ENCODE assay signal across 16 cellular contexts in genomic region chr17:80087346-80088265, GRCh38. TPM values are rescaled to one million over a fixed set of nuclear protein-coding genes. Genes with fewer than 3 reads are reported as not detected.
DNase-seq lines count a peak whose midpoint lies in the region; ATAC-seq and TF ChIP-seq lines count a peak whose summit lies in the region.
"Had no signal": no experiment of that assay in that cellular context is flagged by ENCODE, and none has a peak within 500 bp of the region (broad histone marks: within the 10 kb centered on the region; RNA-seq: fewer than 3 reads in every experiment).

No MANE protein-coding gene starts in this region.

- H2BK15ac ChIP-seq in neuronal stem cell (ENCODE audit: low read length), result no peak overlapping the region

- peak overlapping the region; percentile 47 for H3K27ac Mint-ChIP-seq in dendritic cell treated with granulocyte-macrophage colony-stimulating factor and Interleukin-4, amounts not matched to agents 40 ng/mL and 50 ng/mL, for 4 days
- H3K27ac Mint-ChIP-seq: B cell; CD8-positive, alpha-beta T cell had no signal

- H3K79me1 ChIP-seq in neuronal stem cell (ENCODE audit: low read depth, low read length), result no peaks in the 10 kb centered on the region

- H2BK5ac ChIP-seq in neuronal stem cell (ENCODE audit: low read length), result no peak overlapping the region

- DNase-seq in Right ventricle myocardium superior (peak; percentile 32), right atrium auricular region (ENCODE audit: low spot score) (no peak), neuronal stem cell (ENCODE audit: low spot score) (no peak), substantia nigra (lab: John Stamatoyannopoulos, UW) (no peak)
- DNase-seq: Calu3; CD8-positive, alpha-beta T cell; DMS79 treated with DMSO at 0.1 percent for 48 hours; GF-D8; GOT3; H7 had no signal

- no peak overlapping the region for H3K9ac ChIP-seq in neuronal stem cell (ENCODE audit: low read depth, low read length, poor library complexity)
- H3K9ac ChIP-seq: BLaER1 treated with 17β-estradiol and CSF1 and Interleukin-3, amounts not matched to agents 10 nM and 100 nM had no signal

- no peak overlapping the region for H3K4me2 ChIP-seq in neuronal stem cell (ENCODE audit: insufficient read depth, low read length, poor library complexity, severe bottlenecking)
- H3K4me2 ChIP-seq: BLaER1 treated with 17β-estradiol and CSF1 and Interleukin-3, amounts not matched to agents 10 nM and 100 nM had no signal

- intact Hi-C loops in Right ventricle myocardium superior (cut with DNase I), result no loop called here
- intact Hi-C loops in dendritic cell treated with granulocyte-macrophage colony-stimulating factor and Interleukin-4, amounts not matched to agents 40 ng/mL and 50 ng/mL, for 4 days (cut with micrococcal nuclease), result loop anchor here (10.0 kb wide), 1 partner anchor 167 kb away; no protein-coding TSS in a partner anchor

- H4K91ac ChIP-seq in neuronal stem cell (ENCODE audit: low read depth, low read length, poor library complexity), result no peak overlapping the region

- H2BK120ac ChIP-seq in neuronal stem cell (ENCODE audit: low read depth, low read length), result no peak overlapping the region

- no peak overlapping the region for H2BK12ac ChIP-seq in neuronal stem cell (ENCODE audit: low read length)

- no peak overlapping the region for H2AFZ ChIP-seq in neuronal stem cell (ENCODE audit: low read length)

- WGBS in neuronal stem cell (ENCODE audit: extremely low coverage in 2 of 2, insufficient read length in 2 of 2, insufficient replicate concordance in 1 of 2), 2 donors, result no CpG with 5 or more reads among the region's 34 CpGs

- no peak overlapping the region for H3K27ac ChIP-seq in right atrium auricular region
- H3K27ac ChIP-seq in HEK293 (ENCODE audit: extremely low read depth, low read depth, low read length), result no peak overlapping the region
- H3K27ac ChIP-seq in neuronal stem cell (replicated peaks; ENCODE audit: low read length), result no peak overlapping the region
- H3K27ac ChIP-seq in substantia nigra (ENCODE audit: low read depth, low read length, poor library complexity, severe bottlenecking), result no peak overlapping the region
- H3K27ac ChIP-seq: BLaER1 treated with 17β-estradiol and CSF1 and Interleukin-3, amounts not matched to agents 10 nM and 100 nM had no signal

- no peak overlapping the region for H3K14ac ChIP-seq in neuronal stem cell (ENCODE audit: low read length)

- H3K27me3 Mint-ChIP-seq in dendritic cell treated with granulocyte-macrophage colony-stimulating factor and Interleukin-4, amounts not matched to agents 40 ng/mL and 50 ng/mL, for 4 days, result peaks cover 19% of the 10 kb centered on the region

- no peak overlapping the region for H3K4me3 ChIP-seq in right atrium auricular region
- H3K4me3 ChIP-seq in HEK293 (ENCODE audit: low read depth, low read length), result no peak overlapping the region
- H3K4me3 ChIP-seq in neuronal stem cell (ENCODE audit: low read length in 2 of 2), result no peak overlapping the region
- H3K4me3 ChIP-seq: BLaER1 treated with 17β-estradiol and CSF1 and Interleukin-3, amounts not matched to agents 10 nM and 100 nM had no signal

- H3K4me1 Mint-ChIP-seq in dendritic cell treated with granulocyte-macrophage colony-stimulating factor and Interleukin-4, amounts not matched to agents 40 ng/mL and 50 ng/mL, for 4 days (ENCODE audit: low read depth), result peaks cover 25% of the 10 kb centered on the region

- H3K18ac ChIP-seq in neuronal stem cell (ENCODE audit: low read length), result no peak overlapping the region

- H3K23ac ChIP-seq in neuronal stem cell (ENCODE audit: low read depth, low read length, poor library complexity), result peak overlapping the region; percentile 63

- no peak for TF ChIP-seq CTCF in right atrium auricular region (IDR thresholded peaks at IDR 0.05)
- TF ChIP-seq CTCF in HEK293 (tag by site-specific recombination; IDR thresholded peaks at IDR 0.05), result no peak

- H3K9me3 ChIP-seq in right atrium auricular region (no peaks in the 10 kb centered on the region), HEK293 (ENCODE audit: control insufficient read depth, insufficient read depth, low read depth, low read length) (no peaks in the 10 kb centered on the region), neuronal stem cell (replicated peaks in 1 of 2; ENCODE audit: control insufficient read depth in 2 of 2, insufficient read depth in 1 of 2, low read depth in 1 of 2, low read length in 2 of 2) (no peaks in the 10 kb centered on the region)
- H3K9me3 ChIP-seq: BLaER1 treated with 17β-estradiol and CSF1 and Interleukin-3, amounts not matched to agents 10 nM and 100 nM had no signal

- POLR2A ChIA-PET in HEK293 (lab: Yijun Ruan, JAX), result interaction anchor here (2.9 kb wide), 1 partner anchor 14 kb away, joined by 11 read pairs; the partner anchor contains the start of gene GAA

- H3K4me1 ChIP-seq in right atrium auricular region (peaks cover 0 to 5% of the 10 kb centered on the region in 2 donors), HEK293 (ENCODE audit: control insufficient read depth, insufficient read depth, low read length) (0 out of 2 replicates have a peak, but pooled peaks cover 2% of the 10 kb centered on the region), neuronal stem cell (ENCODE audit: control insufficient read depth in 2 of 2, insufficient read depth in 1 of 2, low read depth in 1 of 2, low read length in 2 of 2) (no peaks in the 10 kb centered on the region)

- H3K9me3 Mint-ChIP-seq in dendritic cell treated with granulocyte-macrophage colony-stimulating factor and Interleukin-4, amounts not matched to agents 40 ng/mL and 50 ng/mL, for 4 days, result no peaks in the 10 kb centered on the region
- H3K9me3 Mint-ChIP-seq: CD8-positive, alpha-beta T cell had no signal

- H3K36me3 ChIP-seq in right atrium auricular region (no peaks in the 10 kb centered on the region), HEK293 (ENCODE audit: control insufficient read depth in 2 of 2, insufficient read depth in 1 of 2, low read length in 2 of 2) (no peaks in the 10 kb centered on the region), neuronal stem cell (replicated peaks in 1 of 2; ENCODE audit: control insufficient read depth in 2 of 2, insufficient read depth in 2 of 2, low read length in 2 of 2) (peaks cover 0 to 12% of the 10 kb centered on the region in 2 donors)
- H3K36me3 ChIP-seq: BLaER1 treated with 17β-estradiol and CSF1 and Interleukin-3, amounts not matched to agents 10 nM and 100 nM had no signal

- no peaks in the 10 kb centered on the region for H3K36me3 Mint-ChIP-seq in dendritic cell treated with granulocyte-macrophage colony-stimulating factor and Interleukin-4, amounts not matched to agents 40 ng/mL and 50 ng/mL, for 4 days (ENCODE audit: low read depth)
- H3K36me3 Mint-ChIP-seq: CD8-positive, alpha-beta T cell had no signal

- H3K4ac ChIP-seq in neuronal stem cell (ENCODE audit: low read length), result no peak overlapping the region

- no peak overlapping the region for H4K8ac ChIP-seq in neuronal stem cell (ENCODE audit: low read depth, low read length)

- no peak overlapping the region for H2AK5ac ChIP-seq in neuronal stem cell (ENCODE audit: low read depth, low read length)

- no peaks in the 10 kb centered on the region for H3K27me3 ChIP-seq in right atrium auricular region
- no peaks in the 10 kb centered on the region for H3K27me3 ChIP-seq in neuronal stem cell (ENCODE audit: control insufficient read depth in 3 of 3, insufficient read depth in 3 of 3, low read depth in 1 of 3, low read length in 3 of 3)

- no peak overlapping the region for H3K4me3 Mint-ChIP-seq in dendritic cell treated with granulocyte-macrophage colony-stimulating factor and Interleukin-4, amounts not matched to agents 40 ng/mL and 50 ng/mL, for 4 days
- H3K4me3 Mint-ChIP-seq: B cell; CD8-positive, alpha-beta T cell had no signal

- ATAC-seq in Right ventricle myocardium superior (ENCODE audit: poor library complexity), result no peak
- ATAC-seq in HG03159 (IDR thresholded peaks at IDR 0.05; ENCODE audit: unreplicated experiment), result no peak
- ATAC-seq: CD8-positive, alpha-beta T cell; HCT116 had no signal

- CTCF ChIA-PET in HEK293 (lab: Yijun Ruan, JAX), result interaction anchor here (0.7 to 3.2 kb wide), 3 partner anchors 14 to 274 kb away, joined by 4 to 22 read pairs (median 5); partner anchors contain the start of gene GAA

TF ChIP-seq in HEK293, 187 proteins besides CTCF, POLR2A, EP300 and RAD21:
- TF ChIP-seq ZNF18 (tag by site-specific recombination; IDR thresholded peaks at IDR 0.05) (no peak), SCRT2 (tag by site-specific recombination; IDR thresholded peaks at IDR 0.05) (0 out of 2 replicates have a peak, but pooled peaks have one; percentile 60)

RNA-seq across cellular contexts. Expression of gene GAA, which starts 13.8 kb away (rescaled TPM):
- total RNA-seq in Right ventricle myocardium superior (45.3 TPM), right atrium auricular region (10 to 100 TPM; 54.8 to 99.1 TPM)
- 50.1 TPM for polyA plus RNA-seq in neuronal stem cell (2013, experiment 1 of 2)
- polyA plus RNA-seq in neuronal stem cell (2013, experiment 2 of 2), result 49.6 TPM

RNA-seq across cellular contexts. Expression of gene CCDC40, which starts 51.2 kb away (rescaled TPM):
- 4.5 TPM for total RNA-seq in Right ventricle myocardium superior
- total RNA-seq in right atrium auricular region, result 1 to 10 TPM; 3.0 to 9.3 TPM
- polyA plus RNA-seq in neuronal stem cell (2013, experiment 1 of 2), result 5.8 TPM
- 6.3 TPM for polyA plus RNA-seq in neuronal stem cell (2013, experiment 2 of 2)

RNA-seq across cellular contexts. Expression of gene TBC1D16, which starts 51.9 kb away (rescaled TPM):
- total RNA-seq in Right ventricle myocardium superior, result 14.0 TPM
- 10 to 100 TPM in 1 of 2 donors, 1 to 10 TPM in 1; 9.8 to 19.4 TPM for total RNA-seq in right atrium auricular region
- 23.3 TPM for polyA plus RNA-seq in neuronal stem cell (2013, experiment 1 of 2)
- polyA plus RNA-seq in neuronal stem cell (2013, experiment 2 of 2), result 22.9 TPM

RNA-seq across cellular contexts. Expression of gene EIF4A3, which starts 59.3 kb away (rescaled TPM):
- total RNA-seq in Right ventricle myocardium superior, result 32.1 TPM
- 10 to 100 TPM; 24.6 to 31.0 TPM for total RNA-seq in right atrium auricular region
- 66.1 TPM for polyA plus RNA-seq in neuronal stem cell (2013, experiment 1 of 2)
- 64.7 TPM for polyA plus RNA-seq in neuronal stem cell (2013, experiment 2 of 2)
